In the genomic region with DNA sequence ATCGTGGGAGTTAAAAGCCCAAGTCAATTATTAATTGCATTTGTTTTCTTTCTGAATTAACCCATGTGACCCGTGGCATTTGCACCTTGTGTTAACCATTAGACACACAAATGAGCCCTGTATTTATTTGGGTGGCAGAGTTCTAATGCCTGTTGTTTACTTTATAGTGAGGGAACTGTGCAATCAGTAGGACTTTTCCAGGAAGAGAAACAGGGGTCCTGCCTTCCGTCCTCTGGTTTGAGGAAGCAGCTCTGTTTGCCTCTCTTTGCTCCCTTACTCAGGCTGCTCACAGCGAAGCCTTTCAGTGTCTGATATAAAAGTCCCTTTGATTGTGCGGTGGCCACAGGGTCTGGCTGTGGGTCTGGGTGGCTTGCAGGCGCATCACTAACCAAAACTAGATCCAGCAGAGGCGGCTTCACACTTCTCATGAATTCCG, we compare ENCODE assay signal across 13 cellular contexts.
A peak's percentile ranks its signal among the peaks of the same experiment; 100 is the strongest.
DNase-seq lines count a peak whose midpoint lies in the region; ATAC-seq and TF ChIP-seq lines count a peak whose summit lies in the region.
"Had no signal": no experiment of that assay in that cellular context is flagged by ENCODE, and none has a peak within 500 bp of the region (broad histone marks: within the 10 kb centered on the region; RNA-seq: fewer than 3 reads in every experiment).

No MANE protein-coding gene starts in this region.

- H3K4me1 Mint-ChIP-seq in natural killer cell treated with Interleukin-12 subunit alpha and Interleukin-12 subunit beta and Interleukin-15 and Interleukin-18, amount 100 ng/mL, for 72 hours (ENCODE audit: low read depth in 2 of 2) = no peaks in the 10 kb centered on the region

- H3K36me3 ChIP-seq in mucosa of descending colon (ENCODE audit: low read depth) = no peaks in the 10 kb centered on the region

- no peaks in the 10 kb centered on the region for H3K9me3 ChIP-seq in mucosa of descending colon

- no peak overlapping the region for H3K4me3 Mint-ChIP-seq in natural killer cell treated with Interleukin-12 subunit alpha and Interleukin-12 subunit beta and Interleukin-15 and Interleukin-18, amount 100 ng/mL, for 72 hours
- H3K4me3 Mint-ChIP-seq: CD8-positive, alpha-beta T cell had no signal

- peak; percentile 75 for ATAC-seq in mucosa of descending colon
- no peak for ATAC-seq in natural killer cell treated with Interleukin-12 subunit alpha and Interleukin-12 subunit beta and Interleukin-15 and Interleukin-18, amount 100 ng/mL, for 72 hours
- ATAC-seq: CD8-positive, alpha-beta T cell had no signal

- H3K27ac Mint-ChIP-seq in natural killer cell treated with Interleukin-12 subunit alpha and Interleukin-12 subunit beta and Interleukin-15 and Interleukin-18, amount 100 ng/mL, for 72 hours = peak overlapping the region in 1 of 2 donors; percentile 40
- H3K27ac Mint-ChIP-seq: CD8-positive, alpha-beta T cell had no signal

- H3K4me1 ChIP-seq in mucosa of descending colon (ENCODE audit: low read depth) = peaks cover 13% of the 10 kb centered on the region

- DNase-seq in RPMI7951 (ENCODE audit: low read depth) = peak; percentile 15
- peak; percentile 37 for DNase-seq in epithelial cell of proximal tubule (ENCODE audit: low read depth)
- peak in 1 of 3 donors; percentile 39 for DNase-seq in mucosa of descending colon
- DNase-seq in substantia nigra (lab: John Stamatoyannopoulos, UW) = peak in 45 of 49 donors; percentile 15 to 83 (median 61)
- no peak for DNase-seq in GM19238 (ENCODE audit: insufficient read length, low spot score)
- DNase-seq in effector CD4-positive, alpha-beta T cell = no peak
- no peak for DNase-seq in activated CD4-positive, CD25-positive, alpha-beta regulatory T cell treated with anti-CD3 and anti-CD28 coated beads, Interleukin-2, amount 50 U/mL, for 72 hours
- no peak for DNase-seq in natural killer cell treated with Interleukin-12 subunit alpha and Interleukin-12 subunit beta and Interleukin-15 and Interleukin-18, amount 100 ng/mL, for 72 hours (ENCODE audit: low spot score)
- DNase-seq: activated CD4-positive, alpha-beta T cell treated with anti-CD3 and anti-CD28 coated beads, Interleukin-2, amount 50 U/mL, for 48 hours; activated effector memory CD4-positive, alpha-beta T cell treated with anti-CD3 and anti-CD28 coated beads, Interleukin-2, amount 50 U/mL, for 16 hours; CD8-positive, alpha-beta T cell; T-helper 9 cell had no signal

- H3K9me3 Mint-ChIP-seq in natural killer cell treated with Interleukin-12 subunit alpha and Interleukin-12 subunit beta and Interleukin-15 and Interleukin-18, amount 100 ng/mL, for 72 hours = no peaks in the 10 kb centered on the region

- no peaks in the 10 kb centered on the region for H3K36me3 Mint-ChIP-seq in natural killer cell treated with Interleukin-12 subunit alpha and Interleukin-12 subunit beta and Interleukin-15 and Interleukin-18, amount 100 ng/mL, for 72 hours
- H3K36me3 Mint-ChIP-seq: CD8-positive, alpha-beta T cell had no signal

- peaks cover 0 to 6% of the 10 kb centered on the region in 2 donors for H3K27me3 Mint-ChIP-seq in natural killer cell treated with Interleukin-12 subunit alpha and Interleukin-12 subunit beta and Interleukin-15 and Interleukin-18, amount 100 ng/mL, for 72 hours

- no peak for TF ChIP-seq CTCF in epithelial cell of proximal tubule (conservative IDR thresholded peaks at IDR 0.05; ENCODE audit: low read depth, low read length)
- TF ChIP-seq CTCF in mucosa of descending colon (IDR thresholded peaks at IDR 0.05) = no peak

- H3K27ac ChIP-seq in substantia nigra (ENCODE audit: low read depth, low read length, poor library complexity, severe bottlenecking) = peak overlapping the region; percentile 89
- H3K27ac ChIP-seq: PC-9 had no signal

- H3K4me3 ChIP-seq in epithelial cell of proximal tubule (ENCODE audit: low read depth, low read length) (no peak overlapping the region), mucosa of descending colon (no peak overlapping the region)
- H3K4me3 ChIP-seq: PC-9 had no signal

- intact Hi-C loops in mucosa of descending colon (cut with DNase I, micrococcal nuclease) = no loop called here

Comparison
In these comparisons a context has a peak if more than half of its experiments do, and no peak if none do; other contexts are left out.
1. DNase-seq: peak in RPMI7951 (single experiment), epithelial cell of proximal tubule (single experiment) and substantia nigra (45 of 49); none in GM19238 (single experiment), effector CD4-positive, alpha-beta T cell (single experiment), activated CD4-positive, CD25-positive, alpha-beta regulatory T cell treated with anti-CD3 and anti-CD28 coated beads, Interleukin-2, amount 50 U/mL, for 72 hours (single experiment) and natural killer cell treated with Interleukin-12 subunit alpha and Interleukin-12 subunit beta and Interleukin-15 and Interleukin-18, amount 100 ng/mL, for 72 hours (single experiment).